8 cellular contexts compared by ENCODE assay signal in genomic region chr20:57061058-57061900, GRCh38.
DNase-seq lines count a peak whose midpoint lies in the region; ATAC-seq and TF ChIP-seq lines count a peak whose summit lies in the region.
"Had no signal": no experiment of that assay in that cellular context is flagged by ENCODE, and none has a peak within 500 bp of the region (broad histone marks: within the 10 kb centered on the region; RNA-seq: fewer than 3 reads in every experiment).

No MANE protein-coding gene starts in this region.

- DNase-seq in ELF-1 (ENCODE audit: low read depth, low spot score) (peak; percentile 82), MM.1S (no peak), cerebellum (ENCODE audit: low spot score) (peak; percentile 36), progenitor cell of endocrine pancreas (ENCODE audit: low spot score, unreplicated experiment) (no peak), NCI-H2107 treated with DMSO at 0.1 percent for 48 hours (lab: John Stamatoyannopoulos, UW; ENCODE audit: unreplicated experiment) (no peak), NCI-H1436 (lab: John Stamatoyannopoulos, UW) (no peak)
- DNase-seq: activated effector memory CD4-positive, alpha-beta T cell treated with Interleukin-2 at 50 U/mL for 16 hours had no signal

- H3K27me3 Mint-ChIP-seq in progenitor cell of endocrine pancreas = peaks cover 51% of the 10 kb centered on the region

- peaks cover 1% of the 10 kb centered on the region for H3K4me1 Mint-ChIP-seq in progenitor cell of endocrine pancreas (ENCODE audit: low read depth)

- H3K36me3 ChIP-seq in MM.1S (replicated peaks; ENCODE audit: insufficient read depth, low read length) = no peaks in the 10 kb centered on the region

- H3K79me2 ChIP-seq in MM.1S (ENCODE audit: low read length) = no peaks in the 10 kb centered on the region

- H4K20me1 ChIP-seq in MM.1S (ENCODE audit: insufficient read depth, low read length) = no peaks in the 10 kb centered on the region

- no peak overlapping the region for H3K4me2 ChIP-seq in MM.1S (ENCODE audit: low read depth, low read length)

- TF ChIP-seq CTCF in MM.1S (IDR thresholded peaks at IDR 0.05; ENCODE audit: low read length) = peak; percentile 33
- TF ChIP-seq CTCF in progenitor cell of endocrine pancreas (IDR thresholded peaks at IDR 0.05; ENCODE audit: unreplicated experiment) = peak; percentile 64

- no peak overlapping the region for H2AFZ ChIP-seq in MM.1S (ENCODE audit: low read length)

- no peak for ATAC-seq in GM21515 (IDR thresholded peaks at IDR 0.05; ENCODE audit: unreplicated experiment)

- no peaks in the 10 kb centered on the region for H3K36me3 Mint-ChIP-seq in progenitor cell of endocrine pancreas (ENCODE audit: insufficient read depth)

- H3K4me1 ChIP-seq in MM.1S (ENCODE audit: low read length) = no peaks in the 10 kb centered on the region

- no peaks in the 10 kb centered on the region for H3K9me2 ChIP-seq in MM.1S (replicated peaks; ENCODE audit: insufficient read depth, low read length)

- H3K9ac ChIP-seq in MM.1S (ENCODE audit: low read length) = no peak overlapping the region

- no peaks in the 10 kb centered on the region for H3K9me3 ChIP-seq in MM.1S (replicated peaks; ENCODE audit: insufficient read depth, low read length)

- no peaks in the 10 kb centered on the region for H3F3A ChIP-seq in MM.1S (ENCODE audit: insufficient read depth, low read length)

- H3K4me3 ChIP-seq in MM.1S (ENCODE audit: low read length) = no peak overlapping the region

- no peaks in the 10 kb centered on the region for H3K9me3 Mint-ChIP-seq in progenitor cell of endocrine pancreas (ENCODE audit: low read depth)

- H3K27ac Mint-ChIP-seq in progenitor cell of endocrine pancreas = no peak overlapping the region

- no peak overlapping the region for H3K4me3 Mint-ChIP-seq in progenitor cell of endocrine pancreas (ENCODE audit: low read depth)

- H3K27me3 ChIP-seq in MM.1S (replicated peaks; ENCODE audit: insufficient read depth, low read length) = peaks cover 5% of the 10 kb centered on the region; the same call in 1 of the 2 replicates

- no peak overlapping the region for H3K27ac ChIP-seq in MM.1S (ENCODE audit: low read length)

Comparison
In these comparisons a context has a peak if more than half of its experiments do, and no peak if none do; other contexts are left out.
1. DNase-seq: peak in ELF-1 (single experiment) and cerebellum (single experiment); none in MM.1S (single experiment), progenitor cell of endocrine pancreas (single experiment), NCI-H2107 treated with DMSO at 0.1 percent for 48 hours (single experiment) and NCI-H1436 (single experiment).